Comparison of ENCODE assay signal across 30 cellular contexts in genomic region chr7:18975276-18975675, GRCh38.
A peak's percentile ranks its signal among the peaks of the same experiment; 100 is the strongest.
DNase-seq lines count a peak whose midpoint lies in the region; ATAC-seq and TF ChIP-seq lines count a peak whose summit lies in the region.
"Had no signal": no experiment of that assay in that cellular context is flagged by ENCODE, and none has a peak within 500 bp of the region (broad histone marks: within the 10 kb centered on the region; RNA-seq: fewer than 3 reads in every experiment).

No MANE protein-coding gene starts in this region.

- H3K9me3 Mint-ChIP-seq in osteocyte (ENCODE audit: unreplicated experiment) = peaks cover 14% of the 10 kb centered on the region

- H3K27ac ChIP-seq in SK-N-MC = peak overlapping the region; percentile 59; the same call in 1 of the 2 replicates
- H3K27ac ChIP-seq: dorsolateral prefrontal cortex, foreskin keratinocyte, heart right ventricle, psoas muscle had no signal

- H3K27me3 Mint-ChIP-seq in osteocyte (ENCODE audit: unreplicated experiment) = no peaks in the 10 kb centered on the region
- H3K27me3 Mint-ChIP-seq: activated CD8-positive, alpha-beta memory T cell treated with anti-CD3 and anti-CD28 coated beads, Interleukin-2, amount 10 ng/mL, durations not matched to agents 7 days and 5 days; B cell; CD4-positive, alpha-beta memory T cell; natural killer cell treated with Interleukin-12 subunit alpha and Interleukin-12 subunit beta and Interleukin-15 and Interleukin-18, amount 100 ng/mL, for 72 hours; T-helper 17 cell had no signal

- peak overlapping the region; percentile 77 for H3K27ac Mint-ChIP-seq in osteocyte (ENCODE audit: unreplicated experiment)
- H3K27ac Mint-ChIP-seq: activated CD8-positive, alpha-beta memory T cell treated with anti-CD3 and anti-CD28 coated beads, Interleukin-2, amount 10 ng/mL, durations not matched to agents 7 days and 5 days; B cell; CD4-positive, alpha-beta memory T cell; natural killer cell treated with Interleukin-12 subunit alpha and Interleukin-12 subunit beta and Interleukin-15 and Interleukin-18, amount 100 ng/mL, for 72 hours; T-helper 17 cell had no signal

- no peak for ATAC-seq in GM21717 (IDR thresholded peaks at IDR 0.05; ENCODE audit: unreplicated experiment)
- ATAC-seq: activated CD4-positive, CD25-positive, alpha-beta regulatory T cell treated with anti-CD3 and anti-CD28 coated beads, Interleukin-2, amount 50 U/mL, for 24 hours; activated CD8-positive, alpha-beta memory T cell treated with anti-CD3 and anti-CD28 coated beads, Interleukin-2, amount 10 ng/mL, durations not matched to agents 7 days and 5 days; activated T-cell treated with anti-CD3 and anti-CD28 coated beads, Interleukin-2, amount 50 U/mL, for 4 hours; heart right ventricle; natural killer cell treated with Interleukin-12 subunit alpha and Interleukin-12 subunit beta and Interleukin-15 and Interleukin-18, amount 100 ng/mL, for 72 hours; psoas muscle; T-helper 17 cell had no signal

- H3K36me3 Mint-ChIP-seq in osteocyte (ENCODE audit: unreplicated experiment) = no peaks in the 10 kb centered on the region
- H3K36me3 Mint-ChIP-seq: activated CD8-positive, alpha-beta memory T cell treated with anti-CD3 and anti-CD28 coated beads, Interleukin-2, amount 10 ng/mL, durations not matched to agents 7 days and 5 days; CD4-positive, alpha-beta memory T cell; natural killer cell treated with Interleukin-12 subunit alpha and Interleukin-12 subunit beta and Interleukin-15 and Interleukin-18, amount 100 ng/mL, for 72 hours had no signal

- no peaks in the 10 kb centered on the region for H3K36me3 ChIP-seq in SK-N-MC (ENCODE audit: insufficient read depth, low read length)
- H3K36me3 ChIP-seq: esophagus squamous epithelium, heart right ventricle, MG63 had no signal

- H3K4me1 Mint-ChIP-seq in osteocyte (ENCODE audit: unreplicated experiment) = peaks cover 67% of the 10 kb centered on the region
- H3K4me1 Mint-ChIP-seq: activated CD8-positive, alpha-beta memory T cell treated with anti-CD3 and anti-CD28 coated beads, Interleukin-2, amount 10 ng/mL, durations not matched to agents 7 days and 5 days; B cell; CD4-positive, alpha-beta memory T cell; T-helper 17 cell had no signal

- H3K4me3 ChIP-seq in SK-N-MC = no peak overlapping the region
- H3K4me3 ChIP-seq: dorsolateral prefrontal cortex, esophagus squamous epithelium, heart right ventricle, MG63, psoas muscle had no signal

- DNase-seq in DMS 273 (lab: John Stamatoyannopoulos, UW; ENCODE audit: unreplicated experiment) (peak; percentile 86), NCI-H524 (lab: John Stamatoyannopoulos, UW) (peak; percentile 26 to 75), SK-N-MC (ENCODE audit: low read depth, low spot score) (no peak), osteocyte (ENCODE audit: extremely low spot score, unreplicated experiment) (no peak), T1000 (lab: John Stamatoyannopoulos, UW) (no peak)
- DNase-seq in activated CD4-positive, CD25-positive, alpha-beta regulatory T cell (lab: John Stamatoyannopoulos, UW) = no peak
- DNase-seq: ACHN; activated CD4-positive, alpha-beta T cell treated with anti-CD3 and anti-CD28 coated beads, Interleukin-2, amount 50 U/mL, for 4 hours; activated CD8-positive, alpha-beta memory T cell treated with anti-CD3 and anti-CD28 coated beads, Interleukin-2, amount 10 ng/mL, durations not matched to agents 7 days and 5 days; activated gamma-delta T cell treated with Interleukin-2 at 50 U/mL for 16 hours; activated T-cell treated with anti-CD3 and anti-CD28 coated beads, Interleukin-2, amount 50 U/mL, for 4 hours; CD4-positive, alpha-beta memory T cell; dorsolateral prefrontal cortex; esophagus squamous epithelium; heart right ventricle; KBM-7; kidney; NCI-H1105 treated with DMSO at 0.1 percent for 48 hours; NCI-H187 treated with DMSO at 0.1 percent for 48 hours; occipital lobe; psoas muscle; stimulated activated CD4-positive, alpha-beta T cell treated with anti-CD3 and anti-CD28 coated beads, Interleukin-15, amount 100 ng/mL, for 24 hours; stimulated activated CD4-positive, alpha-beta T cell treated with anti-CD3 and anti-CD28 coated beads, Interleukin-4, amount 100 ng/mL, for 4 hours; T-helper 17 cell had no signal

- H3K4me3 Mint-ChIP-seq in osteocyte (ENCODE audit: unreplicated experiment) = peak overlapping the region; percentile 12
- H3K4me3 Mint-ChIP-seq: activated CD8-positive, alpha-beta memory T cell treated with anti-CD3 and anti-CD28 coated beads, Interleukin-2, amount 10 ng/mL, durations not matched to agents 7 days and 5 days; activated T-cell treated with anti-CD3 and anti-CD28 coated beads, Interleukin-2, amount 50 U/mL, for 4 hours; B cell; CD4-positive, alpha-beta memory T cell; natural killer cell treated with Interleukin-12 subunit alpha and Interleukin-12 subunit beta and Interleukin-15 and Interleukin-18, amount 100 ng/mL, for 72 hours; T-helper 17 cell had no signal

- H3K9ac ChIP-seq in SK-N-MC (ENCODE audit: insufficient read length) = no peak overlapping the region

- no peak for TF ChIP-seq CTCF in osteocyte (IDR thresholded peaks at IDR 0.05)

- no peaks in the 10 kb centered on the region for H3K9me3 ChIP-seq in SK-N-MC (ENCODE audit: low read depth, low read length)
- H3K9me3 ChIP-seq: esophagus squamous epithelium, heart right ventricle, MG63, psoas muscle had no signal

Comparison
In these comparisons a context has a peak if more than half of its experiments do, and no peak if none do; other contexts are left out.
1. DNase-seq: peak in DMS 273 (single experiment) and NCI-H524 (2 of 2); none in SK-N-MC (single experiment), osteocyte (single experiment), activated CD4-positive, CD25-positive, alpha-beta regulatory T cell (0 of 4) and T1000 (single experiment).